ENCODE assay signal across 27 cellular contexts in the genomic region with DNA sequence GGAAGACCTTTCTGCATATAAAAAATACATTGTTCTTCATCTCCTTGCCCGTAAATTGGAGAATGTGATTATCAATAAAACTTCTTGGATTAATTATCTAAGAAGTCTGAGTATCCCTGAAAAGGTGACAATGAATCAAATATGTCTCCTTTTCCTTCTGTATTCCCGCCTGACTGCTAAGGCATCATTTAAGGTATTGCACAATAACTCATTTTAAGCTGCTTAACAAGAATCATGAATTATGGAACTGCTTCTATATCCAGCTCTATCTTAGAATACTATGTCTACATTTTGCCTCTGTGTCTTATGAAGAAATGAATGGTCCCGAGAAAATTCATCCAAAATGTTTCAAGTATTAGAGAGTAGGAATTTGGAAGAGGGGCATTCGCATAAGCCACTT.
"Had no signal": no experiment of that assay in that cellular context is flagged by ENCODE, and none has a peak within 500 bp of the region (broad histone marks: within the 10 kb centered on the region; RNA-seq: fewer than 3 reads in every experiment).

No MANE protein-coding gene starts in this region.

- H3K9ac ChIP-seq: neural progenitor cell, parathyroid adenoma had no signal

- H3K79me2 ChIP-seq: parathyroid adenoma had no signal

- H3K4me2 ChIP-seq: neural progenitor cell had no signal

- H3K4me1 ChIP-seq: left ventricle myocardium inferior, neural progenitor cell, parathyroid adenoma, sigmoid colon, spleen, suprapubic skin, tibial artery, upper lobe of right lung had no signal

- H3K9me3 ChIP-seq: left ventricle myocardium inferior, neutrophil, sigmoid colon, suprapubic skin, thoracic aorta, tibial artery, upper lobe of right lung had no signal

- H3K4me3 ChIP-seq: left ventricle myocardium inferior, lung, neural progenitor cell, sigmoid colon, spleen, suprapubic skin, thoracic aorta, tibial artery, upper lobe of right lung had no signal

- FAIRE-seq: small intestine, urothelium cell line had no signal

- H3K27me3 ChIP-seq: neural progenitor cell, neutrophil, sigmoid colon, spleen, suprapubic skin, tibial artery, upper lobe of right lung had no signal

- H3K27ac ChIP-seq: left ventricle myocardium inferior, neural progenitor cell, neutrophil, parathyroid adenoma, sigmoid colon, spleen, suprapubic skin, thoracic aorta, tibial artery, upper lobe of right lung had no signal

- H2AFZ ChIP-seq: neural progenitor cell, parathyroid adenoma had no signal

- DNase-seq: hypothalamus; immature natural killer cell; kidney; left colon; left ventricle myocardium inferior; mesendoderm; naive B cell; natural killer cell; nephron progenitor cell; occipital lobe; retina; right cardiac atrium; sigmoid colon; small intestine; spleen; stimulated activated CD4-positive, alpha-beta T cell treated with anti-CD3 and anti-CD28 coated beads, Interleukin-4, amount 100 ng/mL, for 24 hours; stimulated activated naive CD4-positive, alpha-beta T cell; tibial artery; trophoblast cell; upper lobe of right lung had no signal

- H3K36me3 ChIP-seq: left ventricle myocardium inferior, neural progenitor cell, neutrophil, sigmoid colon, spleen, suprapubic skin, thoracic aorta, tibial artery, upper lobe of right lung had no signal
